8 cellular contexts compared by ENCODE assay signal in genomic region chr3:126083913-126084514, GRCh38. TPM values are rescaled to one million over a fixed set of nuclear protein-coding genes. Genes with fewer than 3 reads are reported as not detected.
A peak's percentile ranks its signal among the peaks of the same experiment; 100 is the strongest.
DNase-seq lines count a peak whose midpoint lies in the region; ATAC-seq, FAIRE-seq and TF ChIP-seq lines count a peak whose summit lies in the region.

Gene SLC41A3, minus strand, starts transcription at chr3:126084124. Its CDS starts 15,905 bp downstream, at chr3:126068219.

- no peaks in the 10 kb centered on the region for H3K27me3 Mint-ChIP-seq in astrocyte (ENCODE audit: low read depth, unreplicated experiment)

- H3K9ac ChIP-seq in astrocyte (ENCODE audit: low read length), result peak within 1 kb of the TSS; percentile 81

- no peaks in the 10 kb centered on the region for H3K36me3 Mint-ChIP-seq in astrocyte (ENCODE audit: low read depth, unreplicated experiment)

- intact Hi-C loops in aorta (cut with DNase I), result loop anchor here in 1 of 2 donors (1.0 kb wide), 1 partner anchor 16 kb away; no protein-coding TSS in a partner anchor

- H3K36me3 ChIP-seq in astrocyte (ENCODE audit: insufficient read depth, low read length) (no peaks in the 10 kb centered on the region), aorta (ENCODE audit: control insufficient read depth in 1 of 2, insufficient read depth in 2 of 2, low read length in 1 of 2) (no peaks in the 10 kb centered on the region)

- no peaks in the 10 kb centered on the region for H3K27me3 ChIP-seq in astrocyte (ENCODE audit: insufficient read depth, low read length)
- no peaks in the 10 kb centered on the region for H3K27me3 ChIP-seq in aorta (ENCODE audit: control insufficient read depth in 1 of 2, insufficient read depth in 2 of 2, low read length in 1 of 2)

- H3K4me1 Mint-ChIP-seq in astrocyte (ENCODE audit: low read depth, unreplicated experiment), result peaks cover 2% of the 10 kb centered on the region

- H4K20me1 ChIP-seq in astrocyte (ENCODE audit: insufficient read depth, low read length), result peaks cover 6% of the 10 kb centered on the region

- FAIRE-seq in astrocyte (lab: Jason Lieb, UNC), result no peak

- peak; percentile 96 for ATAC-seq in GM18502 (IDR thresholded peaks at IDR 0.05; ENCODE audit: poor library complexity, unreplicated experiment)
- ATAC-seq in HG02885 (IDR thresholded peaks at IDR 0.05; ENCODE audit: poor library complexity, unreplicated experiment), result peak; percentile 97
- peak; percentile 96 for ATAC-seq in aorta (ENCODE audit: low FRiP score)

- H3K4me1 ChIP-seq in astrocyte (ENCODE audit: insufficient read depth, low read length) (peaks cover 4% of the 10 kb centered on the region), aorta (ENCODE audit: control insufficient read depth in 1 of 2, insufficient read depth in 2 of 2, low read length in 2 of 2) (no peaks in the 10 kb centered on the region)

- peaks cover 11% of the 10 kb centered on the region for H3K9me3 Mint-ChIP-seq in astrocyte (ENCODE audit: unreplicated experiment)

- H2AFZ ChIP-seq in astrocyte (ENCODE audit: low read depth, low read length), result peak within 1 kb of the TSS; percentile 81

- 1% methylated on average over 53 to 66 of the region's 66 CpGs for WGBS in aorta, 2 donors

- DNase-seq in NCI-H1694 treated with DMSO at 0.1 percent for 48 hours (lab: John Stamatoyannopoulos, UW), result peak; percentile 82
- DNase-seq in T-helper 22 cell (ENCODE audit: low read depth), result peak; percentile 73
- DNase-seq in astrocyte (ENCODE audit: low read depth), result peak; percentile 57
- peak; percentile 84 for DNase-seq in hepatic stellate cell (ENCODE audit: low spot score)
- DNase-seq in retina, result peak; percentile 72
- peak; percentile 94 to 97 for DNase-seq in aorta

- peak within 1 kb of the TSS; percentile 84 for H3K4me2 ChIP-seq in astrocyte (ENCODE audit: low read length)

- H3K4me3 Mint-ChIP-seq in astrocyte (ENCODE audit: unreplicated experiment), result peak within 1 kb of the TSS; percentile 88

- H3K27ac Mint-ChIP-seq in astrocyte (ENCODE audit: unreplicated experiment), result peak within 1 kb of the TSS; percentile 35

- peak within 1 kb of the TSS; percentile 60 for H3K4me3 ChIP-seq in astrocyte (ENCODE audit: insufficient read depth, low read depth, low read length)
- peak within 1 kb of the TSS; percentile 71 to 99 for H3K4me3 ChIP-seq in aorta (ENCODE audit: low read length in 2 of 2)

- no peaks in the 10 kb centered on the region for H3K9me3 ChIP-seq in astrocyte (ENCODE audit: insufficient read depth, low read depth, low read length)
- H3K9me3 ChIP-seq in aorta (ENCODE audit: control insufficient read depth, low read length), result no peaks in the 10 kb centered on the region

- H3K27ac ChIP-seq in astrocyte (ENCODE audit: low read depth, low read length) (peak within 1 kb of the TSS; percentile 33), aorta (ENCODE audit: low read depth in 1 of 2, low read length in 2 of 2) (peak within 1 kb of the TSS; percentile 59 to 98)

- H3K79me2 ChIP-seq in astrocyte (ENCODE audit: insufficient read depth, low read length), result peaks cover 4% of the 10 kb centered on the region

- TF ChIP-seq CTCF in astrocyte (IDR thresholded peaks at IDR 0.05; ENCODE audit: insufficient read depth, low read depth, low read length), result peak; percentile 19

RNA-seq across cellular contexts. Expression of gene SLC41A3, which starts in this region (rescaled TPM):
- total RNA-seq in astrocyte (27.8 and 31.6 TPM in 2 replicates), aorta (10 to 100 TPM; 62.1 to 71.4 TPM)
- 10 to 100 TPM; 32.6 to 71.4 TPM for polyA plus RNA-seq in aorta

Comparison
In these comparisons a context has a peak if more than half of its experiments do, and no peak if none do; other contexts are left out.
1. Peak in every context shown above with its lines: DNase-seq, ATAC-seq, H3K4me3 ChIP-seq and H3K27ac ChIP-seq.